In the genomic region with DNA sequence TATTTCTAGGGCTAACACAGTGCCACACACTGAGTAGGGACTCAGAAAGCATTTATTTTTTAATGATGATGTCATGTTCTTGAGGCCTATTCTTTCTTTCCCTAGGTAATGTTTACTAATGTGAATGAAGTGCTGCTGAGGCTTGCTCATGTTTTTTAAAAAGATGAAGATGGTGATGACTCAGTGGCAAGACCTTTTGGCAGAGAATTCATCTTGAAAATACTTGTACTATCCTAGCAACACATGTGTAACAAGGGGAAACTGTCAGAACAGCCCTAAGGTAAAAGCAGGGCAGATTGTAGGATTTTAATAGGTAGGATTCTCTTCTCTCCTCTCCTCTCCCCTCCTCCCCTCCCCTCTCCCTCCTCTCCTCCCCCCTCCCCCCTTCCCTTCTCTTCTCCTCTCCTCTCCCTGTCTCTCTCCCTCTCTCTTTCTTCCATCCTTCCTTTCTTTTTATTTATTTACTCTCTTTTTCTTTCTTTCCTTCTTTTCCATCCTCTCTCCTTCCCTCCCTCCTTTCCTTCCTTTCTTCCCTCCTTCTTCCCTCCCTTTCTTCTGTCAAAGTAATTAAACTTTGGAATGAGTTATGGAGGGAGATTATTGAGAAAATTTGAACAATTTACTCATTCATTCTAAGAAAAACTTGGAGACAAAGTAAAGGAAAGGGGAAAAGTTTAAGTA, we compare ENCODE assay signal across 15 cellular contexts.
DNase-seq lines count a peak whose midpoint lies in the region; ATAC-seq, FAIRE-seq and TF ChIP-seq lines count a peak whose summit lies in the region.
"Had no signal": no experiment of that assay in that cellular context is flagged by ENCODE, and none has a peak within 500 bp of the region (broad histone marks: within the 10 kb centered on the region; RNA-seq: fewer than 3 reads in every experiment).

No MANE protein-coding gene starts in this region.

- DNase-seq in AG08395 (ENCODE audit: low spot score) (peak; percentile 68), H54 (ENCODE audit: insufficient read length, low spot score) (peak; percentile 12), astrocyte of the cerebellum (ENCODE audit: low read depth) (peak; percentile 49), kidney glomerular epithelial cell (lab: John Stamatoyannopoulos, UW) (peak; percentile 84), NCI-H748 (lab: John Stamatoyannopoulos, UW; ENCODE audit: unreplicated experiment) (no peak), immature natural killer cell (no peak)
- DNase-seq: Caco-2, endodermal cell, left colon, NCI-H1105 treated with DMSO at 0.1 percent for 48 hours, Peyer's patch had no signal

- H3K9me3 Mint-ChIP-seq in immature natural killer cell, result no peaks in the 10 kb centered on the region

- no peak for ATAC-seq in HG03039 (IDR thresholded peaks at IDR 0.05; ENCODE audit: unreplicated experiment)
- no peak for ATAC-seq in HG02938 (IDR thresholded peaks at IDR 0.05; ENCODE audit: unreplicated experiment)
- ATAC-seq: left colon had no signal

- H3K4me3 ChIP-seq in astrocyte of the cerebellum (ENCODE audit: low read depth, low read length), result no peak overlapping the region
- H3K4me3 ChIP-seq: Peyer's patch had no signal

- FAIRE-seq in H54 (lab: Jason Lieb, UNC), result peak; percentile 58

- peaks cover 3% of the 10 kb centered on the region in 3 donors for H3K27me3 Mint-ChIP-seq in immature natural killer cell (ENCODE audit: low read depth in 3 of 3)

- H3K36me3 Mint-ChIP-seq in immature natural killer cell, result no peaks in the 10 kb centered on the region

- in situ Hi-C loops in astrocyte of the cerebellum (cut with HindIII; ENCODE audit: low sequenced_read_pairs), result no loop called here

- H3K4me3 Mint-ChIP-seq in immature natural killer cell, result no peak overlapping the region
- H3K4me3 Mint-ChIP-seq: activated naive CD4-positive, alpha-beta T cell treated with anti-CD3 and anti-CD28 coated beads, Interleukin-2, amount 50 U/mL, for 24 hours; endodermal cell had no signal

- H3K27ac Mint-ChIP-seq in immature natural killer cell, result no peak overlapping the region
- H3K27ac Mint-ChIP-seq: activated naive CD4-positive, alpha-beta T cell treated with anti-CD3 and anti-CD28 coated beads, Interleukin-2, amount 50 U/mL, for 24 hours; endodermal cell; progenitor cell of endocrine pancreas had no signal

- TF ChIP-seq CTCF in astrocyte of the cerebellum (IDR thresholded peaks at IDR 0.05; ENCODE audit: low read depth, low read length, missing control alignments), result no peak

- no peak for TF ChIP-seq POLR2A in H54 (IDR thresholded peaks at IDR 0.05; ENCODE audit: low read depth, low read length)

- peaks cover 7 to 9% of the 10 kb centered on the region in 2 donors for H3K4me1 Mint-ChIP-seq in immature natural killer cell
- H3K4me1 Mint-ChIP-seq: activated naive CD4-positive, alpha-beta T cell treated with anti-CD3 and anti-CD28 coated beads, Interleukin-2, amount 50 U/mL, for 24 hours; endodermal cell had no signal

Comparison
In these comparisons a context has a peak if more than half of its experiments do, and no peak if none do; other contexts are left out.
1. DNase-seq: peak in AG08395 (single experiment), H54 (single experiment), astrocyte of the cerebellum (single experiment) and kidney glomerular epithelial cell (single experiment); none in NCI-H748 (single experiment) and immature natural killer cell (0 of 3).